In genomic region chr3:143831998-143832397, GRCh38 we compare ENCODE assay signal across 12 cellular contexts. TPM values are rescaled to one million over a fixed set of nuclear protein-coding genes. Genes with fewer than 3 reads are reported as not detected.
DNase-seq lines count a peak whose midpoint lies in the region; ATAC-seq lines count a peak whose summit lies in the region.
"Had no signal": no experiment of that assay in that cellular context is flagged by ENCODE, and none has a peak within 500 bp of the region (broad histone marks: within the 10 kb centered on the region; RNA-seq: fewer than 3 reads in every experiment).

No MANE protein-coding gene starts in this region.

- H3K4me1 Mint-ChIP-seq in central memory CD8-positive, alpha-beta T cell = peaks cover 41% of the 10 kb centered on the region

- no peaks in the 10 kb centered on the region for H3K27me3 Mint-ChIP-seq in central memory CD8-positive, alpha-beta T cell

- DNase-seq in central memory CD8-positive, alpha-beta T cell (ENCODE audit: low spot score in 2 of 2) = no peak
- no peak for DNase-seq in NCI-H1417 (lab: John Stamatoyannopoulos, UW)
- DNase-seq in stimulated activated CD8-positive, alpha-beta memory T cell treated with anti-CD3 and anti-CD28 coated beads, Interleukin-4, amount 100 ng/mL, for 48 hours = no peak
- DNase-seq in activated gamma-delta T cell treated with Interleukin-2 at 50 U/mL for 16 hours = no peak
- DNase-seq in ureter (ENCODE audit: low spot score) = no peak
- DNase-seq: body of pancreas, COR-L47, left ventricle myocardium superior had no signal

- H3K27ac Mint-ChIP-seq in central memory CD8-positive, alpha-beta T cell (ENCODE audit: low read depth) = no peak overlapping the region

- no peak overlapping the region for H3K4me3 Mint-ChIP-seq in central memory CD8-positive, alpha-beta T cell

- H3K36me3 Mint-ChIP-seq in central memory CD8-positive, alpha-beta T cell (ENCODE audit: insufficient read depth) = peaks cover 2% of the 10 kb centered on the region

- ATAC-seq in GM18517 (IDR thresholded peaks at IDR 0.05; ENCODE audit: unreplicated experiment) = peak; percentile 82
- ATAC-seq in GM21367 (IDR thresholded peaks at IDR 0.05; ENCODE audit: unreplicated experiment) = peak; percentile 75
- ATAC-seq in HG03045 (IDR thresholded peaks at IDR 0.05; ENCODE audit: unreplicated experiment) = peak; percentile 69
- peak; percentile 48 for ATAC-seq in central memory CD8-positive, alpha-beta T cell (replicated peaks; ENCODE audit: extremely low read depth, poor library complexity, severe bottlenecking)
- ATAC-seq: body of pancreas, K562 had no signal

- no peaks in the 10 kb centered on the region for H3K9me3 Mint-ChIP-seq in central memory CD8-positive, alpha-beta T cell

RNA-seq across cellular contexts. Expression of gene SLC9A9, which starts 16.3 kb away (rescaled TPM):
- total RNA-seq in ureter = 15.0 TPM
